Comparison of ENCODE assay signal across 23 cellular contexts in the genomic region with DNA sequence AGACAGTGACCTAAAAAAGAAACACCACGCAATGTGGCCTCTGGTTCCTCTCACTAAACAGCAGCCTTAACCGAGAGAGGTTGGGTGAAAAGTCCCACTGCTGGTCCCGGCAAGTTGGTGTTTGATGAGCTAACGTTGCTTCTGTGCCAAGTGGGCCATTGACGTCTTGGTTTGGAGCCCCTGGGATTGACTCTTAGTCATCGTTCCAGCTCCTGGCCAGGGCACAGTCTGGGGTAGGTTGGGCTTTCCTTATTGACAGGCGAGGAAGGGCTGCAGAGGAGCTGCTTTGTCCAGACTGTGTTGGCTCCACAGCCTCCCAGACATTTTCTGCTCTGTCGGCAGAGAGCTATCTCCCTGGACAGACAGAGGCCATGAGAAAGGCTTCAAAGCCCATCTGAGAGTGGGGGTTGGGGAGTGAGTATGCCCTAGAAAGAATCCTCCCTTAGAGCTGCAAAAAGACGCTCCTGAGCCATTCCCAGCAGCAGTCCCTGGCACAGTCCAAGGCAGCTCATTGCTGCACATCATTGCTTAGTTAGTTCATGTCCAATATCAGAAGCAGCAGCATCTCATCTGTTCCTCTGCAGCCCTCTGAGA. TPM values are rescaled to one million over a fixed set of nuclear protein-coding genes. Genes with fewer than 3 reads are reported as not detected.
DNase-seq lines count a peak whose midpoint lies in the region; ATAC-seq and TF ChIP-seq lines count a peak whose summit lies in the region.
"Had no signal": no experiment of that assay in that cellular context is flagged by ENCODE, and none has a peak within 500 bp of the region (broad histone marks: within the 10 kb centered on the region; RNA-seq: fewer than 3 reads in every experiment).

No MANE protein-coding gene starts in this region.

- peak overlapping the region; percentile 1 for H3K4me2 ChIP-seq in osteoblast (ENCODE audit: insufficient read depth, low read length)

- no peak overlapping the region for H3K27ac Mint-ChIP-seq in T-helper 2 cell treated with Interferon-gamma antibody and Interleukin-4, amounts not matched to agents 5 μg/mL and 100 μg/mL, for 36 hours
- H3K27ac Mint-ChIP-seq: activated naive CD4-positive, alpha-beta T cell treated with anti-CD3 and anti-CD28 coated beads, Interleukin-2, amount 50 U/mL, for 24 hours; activated T-cell treated with anti-CD3 and anti-CD28 coated beads, Interleukin-2, amount 50 U/mL, for 72 hours; dendritic cell treated with granulocyte-macrophage colony-stimulating factor and Interleukin-4, amounts not matched to agents 40 ng/mL and 50 ng/mL, for 4 days; HFFc6; naive thymus-derived CD4-positive, alpha-beta T cell; stimulated activated naive CD8-positive, alpha-beta T cell treated with anti-CD3 and anti-CD28 coated beads, Interleukin-15, Interleukin-2, amounts not matched to agents 100 ng/mL and 50 ng/mL, for 24 hours had no signal

- DNase-seq in Right ventricle myocardium inferior (ENCODE audit: missing footprints) (peak; percentile 63), cardiac septum (ENCODE audit: low spot score) (no peak), Right ventricle myocardium superior (peak; percentile 56), osteoblast (ENCODE audit: insufficient read length, low spot score, missing footprints) (peak; percentile 82), NCI-H526 treated with DMSO at 0.1 percent for 48 hours (lab: John Stamatoyannopoulos, UW) (no peak)
- DNase-seq in activated CD4-positive, alpha-beta T cell treated with anti-CD3 and anti-CD28 coated beads, Interleukin-2, amount 50 U/mL, for 48 hours: no peak
- DNase-seq in T-helper 2 cell treated with Interferon-gamma antibody and Interleukin-4, amounts not matched to agents 5 μg/mL and 100 μg/mL, for 36 hours (ENCODE audit: low spot score): no peak
- DNase-seq: activated T-cell treated with anti-CD3 and anti-CD28 coated beads, Interleukin-2, amount 50 U/mL, for 72 hours; Caco-2; EL; HFFc6; mesendoderm; naive thymus-derived CD4-positive, alpha-beta T cell; NCI-H1436; NCI-H2171; NCI-H526; small intestine; upper lobe of right lung had no signal

- no peaks in the 10 kb centered on the region for H3K36me3 Mint-ChIP-seq in T-helper 2 cell treated with Interferon-gamma antibody and Interleukin-4, amounts not matched to agents 5 μg/mL and 100 μg/mL, for 36 hours (ENCODE audit: low read depth)
- H3K36me3 Mint-ChIP-seq: activated naive CD4-positive, alpha-beta T cell treated with anti-CD3 and anti-CD28 coated beads, Interleukin-2, amount 50 U/mL, for 24 hours; naive thymus-derived CD4-positive, alpha-beta T cell had no signal

- H3K4me1 ChIP-seq in osteoblast (ENCODE audit: insufficient read depth, low read length): peaks cover 6% of the 10 kb centered on the region
- H3K4me1 ChIP-seq: Caco-2, gastrocnemius medialis, upper lobe of right lung had no signal

- H3K9me3 Mint-ChIP-seq in T-helper 2 cell treated with Interferon-gamma antibody and Interleukin-4, amounts not matched to agents 5 μg/mL and 100 μg/mL, for 36 hours: no peaks in the 10 kb centered on the region
- H3K9me3 Mint-ChIP-seq: activated naive CD4-positive, alpha-beta T cell treated with anti-CD3 and anti-CD28 coated beads, Interleukin-2, amount 50 U/mL, for 24 hours; dendritic cell treated with granulocyte-macrophage colony-stimulating factor and Interleukin-4, amounts not matched to agents 40 ng/mL and 50 ng/mL, for 4 days; HFFc6; stimulated activated naive CD8-positive, alpha-beta T cell treated with anti-CD3 and anti-CD28 coated beads, Interleukin-15, Interleukin-2, amounts not matched to agents 100 ng/mL and 50 ng/mL, for 24 hours had no signal

- no peak overlapping the region for H3K4me3 Mint-ChIP-seq in T-helper 2 cell treated with Interferon-gamma antibody and Interleukin-4, amounts not matched to agents 5 μg/mL and 100 μg/mL, for 36 hours
- H3K4me3 Mint-ChIP-seq: activated naive CD4-positive, alpha-beta T cell treated with anti-CD3 and anti-CD28 coated beads, Interleukin-2, amount 50 U/mL, for 24 hours; activated T-cell treated with anti-CD3 and anti-CD28 coated beads, Interleukin-2, amount 50 U/mL, for 72 hours; dendritic cell treated with granulocyte-macrophage colony-stimulating factor and Interleukin-4, amounts not matched to agents 40 ng/mL and 50 ng/mL, for 4 days; HFFc6; naive thymus-derived CD4-positive, alpha-beta T cell; stimulated activated naive CD8-positive, alpha-beta T cell treated with anti-CD3 and anti-CD28 coated beads, Interleukin-15, Interleukin-2, amounts not matched to agents 100 ng/mL and 50 ng/mL, for 24 hours had no signal

- peaks cover 13% of the 10 kb centered on the region for H3K27me3 Mint-ChIP-seq in T-helper 2 cell treated with Interferon-gamma antibody and Interleukin-4, amounts not matched to agents 5 μg/mL and 100 μg/mL, for 36 hours (ENCODE audit: low read depth)
- H3K27me3 Mint-ChIP-seq: dendritic cell treated with granulocyte-macrophage colony-stimulating factor and Interleukin-4, amounts not matched to agents 40 ng/mL and 50 ng/mL, for 4 days; stimulated activated naive CD8-positive, alpha-beta T cell treated with anti-CD3 and anti-CD28 coated beads, Interleukin-15, Interleukin-2, amounts not matched to agents 100 ng/mL and 50 ng/mL, for 24 hours had no signal

- peaks cover 13% of the 10 kb centered on the region for H3K4me1 Mint-ChIP-seq in T-helper 2 cell treated with Interferon-gamma antibody and Interleukin-4, amounts not matched to agents 5 μg/mL and 100 μg/mL, for 36 hours (ENCODE audit: low read depth)
- H3K4me1 Mint-ChIP-seq: activated naive CD4-positive, alpha-beta T cell treated with anti-CD3 and anti-CD28 coated beads, Interleukin-2, amount 50 U/mL, for 24 hours; naive thymus-derived CD4-positive, alpha-beta T cell had no signal

- H3K9me3 ChIP-seq in osteoblast (ENCODE audit: low read depth, low read length): no peaks in the 10 kb centered on the region
- H3K9me3 ChIP-seq: Caco-2, gastrocnemius medialis, upper lobe of right lung had no signal

- no peaks in the 10 kb centered on the region for H4K20me1 ChIP-seq in osteoblast (ENCODE audit: insufficient read depth, low read length)

- peak; percentile 89 for ATAC-seq in Right ventricle myocardium inferior
- peak; percentile 79 for ATAC-seq in Right ventricle myocardium superior (ENCODE audit: poor library complexity)
- no peak for ATAC-seq in GM19397 (IDR thresholded peaks at IDR 0.05; ENCODE audit: unreplicated experiment)
- ATAC-seq: activated T-cell treated with anti-CD3 and anti-CD28 coated beads, Interleukin-2, amount 50 U/mL, for 72 hours; gastrocnemius medialis; naive thymus-derived CD4-positive, alpha-beta T cell; upper lobe of right lung had no signal

- H3K4me3 ChIP-seq in osteoblast (ENCODE audit: insufficient read depth, low read length): no peak overlapping the region
- H3K4me3 ChIP-seq: gastrocnemius medialis, upper lobe of right lung had no signal

- TF ChIP-seq CTCF in osteoblast (IDR thresholded peaks at IDR 0.05; ENCODE audit: extremely low read depth, low read depth, low read length): no peak

- no peaks in the 10 kb centered on the region for H3K79me2 ChIP-seq in osteoblast (ENCODE audit: insufficient read depth, low read length)

- H2AFZ ChIP-seq in osteoblast (ENCODE audit: low read length): peak overlapping the region; percentile 2

- H3K36me3 ChIP-seq in osteoblast (ENCODE audit: insufficient read depth, low read length): no peaks in the 10 kb centered on the region
- H3K36me3 ChIP-seq: gastrocnemius medialis, upper lobe of right lung had no signal

- peak overlapping the region; percentile 1 for H3K27ac ChIP-seq in osteoblast (ENCODE audit: low read depth, low read length)
- H3K27ac ChIP-seq: gastrocnemius medialis, upper lobe of right lung had no signal

- intact Hi-C loops in Right ventricle myocardium inferior (cut with DNase I) (no loop called here), cardiac septum (cut with DNase I) (no loop called here), Right ventricle myocardium superior (cut with DNase I) (no loop called here)

- H3K27me3 ChIP-seq in osteoblast (ENCODE audit: insufficient read depth, low read length): no peaks in the 10 kb centered on the region
- H3K27me3 ChIP-seq: gastrocnemius medialis, upper lobe of right lung had no signal

RNA-seq across cellular contexts. Expression of a gene that starts 28.6 kb away (rescaled TPM):
- 0.22 TPM for total RNA-seq in Right ventricle myocardium inferior
- 0.94 TPM for total RNA-seq in cardiac septum
- not detected for total RNA-seq in Right ventricle myocardium superior
- total RNA-seq in osteoblast: 1.2 and 2.2 TPM in 2 replicates

Comparison
In these comparisons a context has a peak if more than half of its experiments do, and no peak if none do; other contexts are left out.
1. DNase-seq: peak in Right ventricle myocardium inferior (single experiment), Right ventricle myocardium superior (single experiment) and osteoblast (single experiment); none in cardiac septum (single experiment), activated CD4-positive, alpha-beta T cell treated with anti-CD3 and anti-CD28 coated beads, Interleukin-2, amount 50 U/mL, for 48 hours (0 of 2), NCI-H526 treated with DMSO at 0.1 percent for 48 hours (single experiment) and T-helper 2 cell treated with Interferon-gamma antibody and Interleukin-4, amounts not matched to agents 5 μg/mL and 100 μg/mL, for 36 hours (single experiment).